ENCODE assay signal across 8 cellular contexts in genomic region chr4:87853108-87853507, GRCh38. TPM values are rescaled to one million over a fixed set of nuclear protein-coding genes. Genes with fewer than 3 reads are reported as not detected.
DNase-seq lines count a peak whose midpoint lies in the region; ATAC-seq and TF ChIP-seq lines count a peak whose summit lies in the region.

No MANE protein-coding gene starts in this region.

- peaks cover 6 to 10% of the 10 kb centered on the region in 2 donors for H3K27me3 Mint-ChIP-seq in CD4-positive, alpha-beta memory T cell

- H3K27ac ChIP-seq in CD4-positive, alpha-beta memory T cell (ENCODE audit: low read depth, low read length): no peak overlapping the region

- POLR2A ChIA-PET in CD4-positive, alpha-beta memory T cell (lab: Charles Lee; ENCODE audit: partially characterized antibody): no interaction called here

- CTCF ChIA-PET in CD4-positive, alpha-beta memory T cell (lab: Charles Lee; ENCODE audit: partially characterized antibody): interaction anchor here (0.5 to 2.4 kb wide), 7 partner anchors 10 to 1747 kb away, joined by 3 to 11 read pairs (median 4); no protein-coding TSS in a partner anchor

- peak; percentile 54 for DNase-seq in SIG-M5 treated with dmso at 0.1 percent for 504 hours (lab: John Stamatoyannopoulos, UW; ENCODE audit: unreplicated experiment)
- DNase-seq in SIG-M5 (lab: John Stamatoyannopoulos, UW): no peak
- DNase-seq in NCI-H1105 treated with DMSO at 0.1 percent for 48 hours (lab: John Stamatoyannopoulos, UW): peak; percentile 45
- peak; percentile 51 for DNase-seq in astrocyte of the cerebellum (ENCODE audit: low read depth)
- no peak for DNase-seq in left colon
- DNase-seq in stimulated activated CD4-positive, alpha-beta T cell treated with anti-CD3 and anti-CD28 coated beads, Interleukin-4, amount 100 ng/mL, for 1 hour: no peak
- DNase-seq in CD4-positive, alpha-beta memory T cell: no peak
- no peak for DNase-seq in GM19238 (ENCODE audit: insufficient read length, low spot score)

- peak; percentile 42 for ATAC-seq in left colon

- H3K27ac Mint-ChIP-seq in CD4-positive, alpha-beta memory T cell: no peak overlapping the region

- intact Hi-C loops in left colon (cut with DNase I, micrococcal nuclease): loop anchor here in 1 of 2 donors (5.0 to 10.0 kb wide), 2 partner anchors 119 to 662 kb away; no protein-coding TSS in a partner anchor
- intact Hi-C loops in CD4-positive, alpha-beta memory T cell (cut with micrococcal nuclease): loop anchor here (1.0 to 2.0 kb wide), 2 partner anchors 120 to 359 kb away; no protein-coding TSS in a partner anchor

- H3K36me3 ChIP-seq in CD4-positive, alpha-beta memory T cell (ENCODE audit: insufficient read depth, low read length): no peaks in the 10 kb centered on the region

- H3K27me3 ChIP-seq in CD4-positive, alpha-beta memory T cell (ENCODE audit: insufficient read depth, low read length): no peaks in the 10 kb centered on the region

- H3K4me1 ChIP-seq in CD4-positive, alpha-beta memory T cell (ENCODE audit: insufficient read depth, low read length): peaks cover 4% of the 10 kb centered on the region

- no peak overlapping the region for H3K4me3 ChIP-seq in astrocyte of the cerebellum (ENCODE audit: low read depth, low read length)
- no peak overlapping the region for H3K4me3 ChIP-seq in CD4-positive, alpha-beta memory T cell (ENCODE audit: low read length in 2 of 2)

- H3K9me3 ChIP-seq in CD4-positive, alpha-beta memory T cell (ENCODE audit: control insufficient read depth in 1 of 2, low read length in 2 of 2): no peaks in the 10 kb centered on the region

- peak; percentile 37 for TF ChIP-seq CTCF in astrocyte of the cerebellum (IDR thresholded peaks at IDR 0.05; ENCODE audit: low read depth, low read length, missing control alignments)

- no peak overlapping the region for H3K4me3 Mint-ChIP-seq in CD4-positive, alpha-beta memory T cell

- H3K4me1 Mint-ChIP-seq in CD4-positive, alpha-beta memory T cell: peaks cover 0 to 9% (median 4%) of the 10 kb centered on the region in 4 donors

- in situ Hi-C loops in astrocyte of the cerebellum (cut with HindIII; ENCODE audit: low sequenced_read_pairs): loop anchor here (25.0 kb wide), 1 partner anchor 109 kb away; no protein-coding TSS in a partner anchor

- H3K36me3 Mint-ChIP-seq in CD4-positive, alpha-beta memory T cell: no peaks in the 10 kb centered on the region

- H3K9me3 Mint-ChIP-seq in CD4-positive, alpha-beta memory T cell: no peaks in the 10 kb centered on the region

RNA-seq across cellular contexts. Expression of gene MEPE, which starts 20.3 kb away (rescaled TPM):
- not detected for total RNA-seq in left colon
- not detected for total RNA-seq in CD4-positive, alpha-beta memory T cell
- polyA plus RNA-seq in CD4-positive, alpha-beta memory T cell: not detected

RNA-seq across cellular contexts. Expression of gene IBSP, which starts 53.8 kb away (rescaled TPM):
- not detected for total RNA-seq in left colon
- total RNA-seq in CD4-positive, alpha-beta memory T cell: not detected
- not detected for polyA plus RNA-seq in CD4-positive, alpha-beta memory T cell

Comparison
In these comparisons a context has a peak if more than half of its experiments do, and no peak if none do; other contexts are left out.
1. DNase-seq: peak in SIG-M5 treated with dmso at 0.1 percent for 504 hours (single experiment), NCI-H1105 treated with DMSO at 0.1 percent for 48 hours (single experiment) and astrocyte of the cerebellum (single experiment); none in SIG-M5 (single experiment), left colon (0 of 2), stimulated activated CD4-positive, alpha-beta T cell treated with anti-CD3 and anti-CD28 coated beads, Interleukin-4, amount 100 ng/mL, for 1 hour (single experiment), CD4-positive, alpha-beta memory T cell (0 of 5) and GM19238 (single experiment).